ENCODE assay signal across 9 cellular contexts in genomic region chr1:41495171-41495948, GRCh38. TPM values are rescaled to one million over a fixed set of nuclear protein-coding genes. Genes with fewer than 3 reads are reported as not detected.
DNase-seq lines count a peak whose midpoint lies in the region; ATAC-seq and TF ChIP-seq lines count a peak whose summit lies in the region.
"Had no signal": no experiment of that assay in that cellular context is flagged by ENCODE, and none has a peak within 500 bp of the region (broad histone marks: within the 10 kb centered on the region; RNA-seq: fewer than 3 reads in every experiment).

No MANE protein-coding gene starts in this region.

- H3K27ac Mint-ChIP-seq in CD14-positive monocyte, result no peak overlapping the region
- no peak overlapping the region for H3K27ac Mint-ChIP-seq in activated CD8-positive, alpha-beta T cell treated with anti-CD3 and anti-CD28 coated beads, Interleukin-2, amount 10 ng/mL, durations not matched to agents 7 days and 5 days
- no peak overlapping the region for H3K27ac Mint-ChIP-seq in stimulated activated naive B cell treated with anti-CD40 and anti-IgM and Interleukin-4, amounts not matched to agents 10 μg/mL and 1 μg/mL and 100 μg/mL, for 72 hours
- no peak overlapping the region for H3K27ac Mint-ChIP-seq in natural killer cell treated with Interleukin-12 subunit alpha and Interleukin-12 subunit beta and Interleukin-15 and Interleukin-18, amount 100 ng/mL, for 72 hours
- H3K27ac Mint-ChIP-seq: IgD-negative memory B cell had no signal

- intact Hi-C loops in CD14-positive monocyte (cut with micrococcal nuclease), result no loop called here

- H3K4me3 Mint-ChIP-seq in CD14-positive monocyte, result peak overlapping the region; percentile 56 to 77
- H3K4me3 Mint-ChIP-seq in activated CD8-positive, alpha-beta T cell treated with anti-CD3 and anti-CD28 coated beads, Interleukin-2, amount 10 ng/mL, durations not matched to agents 7 days and 5 days, result peak overlapping the region; percentile 31
- peak overlapping the region; percentile 36 to 49 for H3K4me3 Mint-ChIP-seq in stimulated activated naive B cell treated with anti-CD40 and anti-IgM and Interleukin-4, amounts not matched to agents 10 μg/mL and 1 μg/mL and 100 μg/mL, for 72 hours
- H3K4me3 Mint-ChIP-seq in natural killer cell treated with Interleukin-12 subunit alpha and Interleukin-12 subunit beta and Interleukin-15 and Interleukin-18, amount 100 ng/mL, for 72 hours, result no peak overlapping the region

- H3K36me3 Mint-ChIP-seq in CD14-positive monocyte, result no peaks in the 10 kb centered on the region
- no peaks in the 10 kb centered on the region for H3K36me3 Mint-ChIP-seq in activated CD8-positive, alpha-beta T cell treated with anti-CD3 and anti-CD28 coated beads, Interleukin-2, amount 10 ng/mL, durations not matched to agents 7 days and 5 days (ENCODE audit: low read depth)
- H3K36me3 Mint-ChIP-seq in stimulated activated naive B cell treated with anti-CD40 and anti-IgM and Interleukin-4, amounts not matched to agents 10 μg/mL and 1 μg/mL and 100 μg/mL, for 72 hours, result no peaks in the 10 kb centered on the region
- no peaks in the 10 kb centered on the region for H3K36me3 Mint-ChIP-seq in natural killer cell treated with Interleukin-12 subunit alpha and Interleukin-12 subunit beta and Interleukin-15 and Interleukin-18, amount 100 ng/mL, for 72 hours
- H3K36me3 Mint-ChIP-seq: IgD-negative memory B cell had no signal

- H3K27ac ChIP-seq in HL-60 (replicated peaks), result no peak overlapping the region
- peak overlapping the region; percentile 91 to 98 for H3K27ac ChIP-seq in right atrium auricular region

- no peaks in the 10 kb centered on the region for H3K9me3 Mint-ChIP-seq in CD14-positive monocyte
- H3K9me3 Mint-ChIP-seq in activated CD8-positive, alpha-beta T cell treated with anti-CD3 and anti-CD28 coated beads, Interleukin-2, amount 10 ng/mL, durations not matched to agents 7 days and 5 days (ENCODE audit: insufficient read depth), result no peaks in the 10 kb centered on the region
- H3K9me3 Mint-ChIP-seq in stimulated activated naive B cell treated with anti-CD40 and anti-IgM and Interleukin-4, amounts not matched to agents 10 μg/mL and 1 μg/mL and 100 μg/mL, for 72 hours, result no peaks in the 10 kb centered on the region
- H3K9me3 Mint-ChIP-seq in natural killer cell treated with Interleukin-12 subunit alpha and Interleukin-12 subunit beta and Interleukin-15 and Interleukin-18, amount 100 ng/mL, for 72 hours, result no peaks in the 10 kb centered on the region
- H3K9me3 Mint-ChIP-seq: IgD-negative memory B cell had no signal

- DNase-seq in CD14-positive monocyte (ENCODE audit: low spot score), result no peak
- DNase-seq in HL-60 (ENCODE audit: low read depth in 1 of 2, low spot score in 1 of 2), result peak; percentile 18 to 46
- peak; percentile 31 for DNase-seq in activated CD8-positive, alpha-beta T cell treated with anti-CD3 and anti-CD28 coated beads, Interleukin-2, amount 10 ng/mL, durations not matched to agents 7 days and 5 days
- no peak for DNase-seq in right atrium auricular region (ENCODE audit: low spot score)
- DNase-seq in stimulated activated naive B cell treated with anti-CD40 and anti-IgM and Interleukin-4, amounts not matched to agents 10 μg/mL and 1 μg/mL and 100 μg/mL, for 72 hours, result no peak
- DNase-seq in natural killer cell treated with Interleukin-12 subunit alpha and Interleukin-12 subunit beta and Interleukin-15 and Interleukin-18, amount 100 ng/mL, for 72 hours (ENCODE audit: low spot score), result no peak

- ATAC-seq in activated CD8-positive, alpha-beta T cell treated with anti-CD3 and anti-CD28 coated beads, Interleukin-2, amount 10 ng/mL, durations not matched to agents 7 days and 5 days, result peak; percentile 17
- peak in 1 of 2 donors; percentile 8 for ATAC-seq in stimulated activated naive B cell treated with anti-CD40 and anti-IgM and Interleukin-4, amounts not matched to agents 10 μg/mL and 1 μg/mL and 100 μg/mL, for 72 hours (replicated peaks)
- no peak for ATAC-seq in HG03469 (IDR thresholded peaks at IDR 0.05; ENCODE audit: unreplicated experiment)
- no peak for ATAC-seq in GM18511 (IDR thresholded peaks at IDR 0.05; ENCODE audit: unreplicated experiment)
- ATAC-seq in natural killer cell treated with Interleukin-12 subunit alpha and Interleukin-12 subunit beta and Interleukin-15 and Interleukin-18, amount 100 ng/mL, for 72 hours, result no peak

- H3K4me3 ChIP-seq in HL-60 (replicated peaks; ENCODE audit: insufficient read depth, low read length), result peak overlapping the region; percentile 33
- peak overlapping the region; percentile 5 to 41 for H3K4me3 ChIP-seq in right atrium auricular region

- TF ChIP-seq CTCF in CD14-positive monocyte (IDR thresholded peaks at IDR 0.05) (no peak), HL-60 (IDR thresholded peaks at IDR 0.05; ENCODE audit: insufficient read depth, low read length) (no peak), right atrium auricular region (IDR thresholded peaks at IDR 0.05) (no peak)

- no peaks in the 10 kb centered on the region for H3K9me3 ChIP-seq in right atrium auricular region

- H3K27me3 Mint-ChIP-seq in CD14-positive monocyte (ENCODE audit: low read depth in 3 of 3), result peaks cover 13 to 30% (median 19%) of the 10 kb centered on the region in 3 donors
- H3K27me3 Mint-ChIP-seq in activated CD8-positive, alpha-beta T cell treated with anti-CD3 and anti-CD28 coated beads, Interleukin-2, amount 10 ng/mL, durations not matched to agents 7 days and 5 days (ENCODE audit: low read depth), result peaks cover 17% of the 10 kb centered on the region
- peaks cover 22 to 27% of the 10 kb centered on the region in 2 donors for H3K27me3 Mint-ChIP-seq in stimulated activated naive B cell treated with anti-CD40 and anti-IgM and Interleukin-4, amounts not matched to agents 10 μg/mL and 1 μg/mL and 100 μg/mL, for 72 hours
- peaks cover 0 to 8% of the 10 kb centered on the region in 2 donors for H3K27me3 Mint-ChIP-seq in natural killer cell treated with Interleukin-12 subunit alpha and Interleukin-12 subunit beta and Interleukin-15 and Interleukin-18, amount 100 ng/mL, for 72 hours

- CTCF ChIA-PET in activated CD8-positive, alpha-beta T cell treated with anti-CD3 and anti-CD28 coated beads, Interleukin-2, amount 10 ng/mL, durations not matched to agents 7 days and 5 days (lab: Charles Lee), result interaction anchor here (1.1 kb wide), 1 partner anchor 678 kb away, joined by 4 read pairs; no protein-coding TSS in a partner anchor

- H3K27me3 ChIP-seq in HL-60 (ENCODE audit: insufficient read depth, poor library complexity, severe bottlenecking) (peaks cover 3% of the 10 kb centered on the region), right atrium auricular region (no peaks in the 10 kb centered on the region)

- H3K4me1 Mint-ChIP-seq in CD14-positive monocyte, result peaks cover 12% of the 10 kb centered on the region
- H3K4me1 Mint-ChIP-seq in activated CD8-positive, alpha-beta T cell treated with anti-CD3 and anti-CD28 coated beads, Interleukin-2, amount 10 ng/mL, durations not matched to agents 7 days and 5 days (ENCODE audit: low read depth), result peaks cover 5% of the 10 kb centered on the region
- H3K4me1 Mint-ChIP-seq in stimulated activated naive B cell treated with anti-CD40 and anti-IgM and Interleukin-4, amounts not matched to agents 10 μg/mL and 1 μg/mL and 100 μg/mL, for 72 hours, result peaks cover 3 to 8% of the 10 kb centered on the region in 2 donors
- H3K4me1 Mint-ChIP-seq in natural killer cell treated with Interleukin-12 subunit alpha and Interleukin-12 subunit beta and Interleukin-15 and Interleukin-18, amount 100 ng/mL, for 72 hours (ENCODE audit: low read depth in 2 of 2), result no peaks in the 10 kb centered on the region

- H3K4me1 ChIP-seq in right atrium auricular region, result peaks cover 0 to 69% of the 10 kb centered on the region in 2 donors

- H3K36me3 ChIP-seq in right atrium auricular region, result no peaks in the 10 kb centered on the region

- POLR2A ChIA-PET in activated CD8-positive, alpha-beta T cell treated with anti-CD3 and anti-CD28 coated beads, Interleukin-2, amount 10 ng/mL, durations not matched to agents 7 days and 5 days (lab: Charles Lee), result interaction anchor here (1.1 kb wide), 1 partner anchor 8 kb away, joined by 4 read pairs; no protein-coding TSS in a partner anchor

RNA-seq across cellular contexts. Expression of gene EDN2, which starts 10.9 kb away (rescaled TPM):
- polyA plus RNA-seq in CD14-positive monocyte, result not detected
- total RNA-seq in activated CD8-positive, alpha-beta T cell treated with anti-CD3 and anti-CD28 coated beads, Interleukin-2, amount 10 ng/mL, durations not matched to agents 7 days and 5 days, result not detected
- total RNA-seq in right atrium auricular region, result under 1 TPM in 1 of 2 donors, not detected in 1; 0.78 TPM
- total RNA-seq in natural killer cell treated with Interleukin-12 subunit alpha and Interleukin-12 subunit beta and Interleukin-15 and Interleukin-18, amount 100 ng/mL, for 72 hours, result not detected
- polyA plus RNA-seq: IgD-negative memory B cell had no signal

Comparison
In these comparisons a context has a peak if more than half of its experiments do, and no peak if none do; other contexts are left out.
1. DNase-seq: peak in HL-60 (2 of 2) and activated CD8-positive, alpha-beta T cell treated with anti-CD3 and anti-CD28 coated beads, Interleukin-2, amount 10 ng/mL, durations not matched to agents 7 days and 5 days (single experiment); none in CD14-positive monocyte (single experiment), right atrium auricular region (single experiment), stimulated activated naive B cell treated with anti-CD40 and anti-IgM and Interleukin-4, amounts not matched to agents 10 μg/mL and 1 μg/mL and 100 μg/mL, for 72 hours (single experiment) and natural killer cell treated with Interleukin-12 subunit alpha and Interleukin-12 subunit beta and Interleukin-15 and Interleukin-18, amount 100 ng/mL, for 72 hours (single experiment).